9 cellular contexts compared by ENCODE assay signal in genomic region chr15:74786659-74787165, GRCh38. TPM values are rescaled to one million over a fixed set of nuclear protein-coding genes. Genes with fewer than 3 reads are reported as not detected.
DNase-seq lines count a peak whose midpoint lies in the region; ATAC-seq, FAIRE-seq and TF ChIP-seq lines count a peak whose summit lies in the region.
"Had no signal": no experiment of that assay in that cellular context is flagged by ENCODE, and none has a peak within 500 bp of the region (broad histone marks: within the 10 kb centered on the region; RNA-seq: fewer than 3 reads in every experiment).

No MANE protein-coding gene starts in this region.

- H3K9me3 ChIP-seq in BLaER1 (no peaks in the 10 kb centered on the region), K562 (replicated peaks; ENCODE audit: control insufficient read depth, insufficient read depth, low read depth, low read length) (no peaks in the 10 kb centered on the region), muscle layer of duodenum (ENCODE audit: control insufficient read depth in 1 of 2, low read length in 2 of 2) (no peaks in the 10 kb centered on the region)

- CTCF ChIA-PET in K562 (lab: Yijun Ruan, JAX; ENCODE audit: low intra/inter-chr PET ratio) = no interaction called here

- H3K9me1 ChIP-seq in K562 (ENCODE audit: control insufficient read depth, insufficient read depth, low read length) = no peaks in the 10 kb centered on the region

- ATAC-seq in K562 (no peak), GM21825 (IDR thresholded peaks at IDR 0.05; ENCODE audit: unreplicated experiment) (no peak), HG03378 (IDR thresholded peaks at IDR 0.05; ENCODE audit: unreplicated experiment) (no peak)

- BruUV-seq in K562 (replicated peaks; lab: Mats Ljungman, UMichigan) = no TSS peak

- 84% methylated on average over 5 of the region's 6 CpGs for WGBS in K562 (ENCODE audit: insufficient coverage, low coverage, missing lambda C conversion rate)

- no peak for FAIRE-seq in K562 (lab: Jason Lieb, UNC)

- in situ Hi-C loops in K562 (cut with MboI) (no loop called here), GM13976 (cut with MboI; ENCODE audit: low sequenced_read_pairs, unreplicated experiment) (no loop called here)

- intact Hi-C loops in K562 (cut with micrococcal nuclease) = no loop called here

- H3K27ac ChIP-seq in BLaER1 (peak overlapping the region; percentile 100), K562 (ENCODE audit: extremely low read depth, low read depth, low read length) (no peak overlapping the region), muscle layer of duodenum (ENCODE audit: low read length) (peak overlapping the region; percentile 61)

- H3K4me1 ChIP-seq in BLaER1 (peaks cover 89% of the 10 kb centered on the region), K562 (replicated peaks in 1 of 2; ENCODE audit: control insufficient read depth in 2 of 2, insufficient read depth in 2 of 2, low read length in 2 of 2) (peaks cover 42 to 68% of the 10 kb centered on the region in 2 experiments), muscle layer of duodenum (ENCODE audit: control insufficient read depth in 1 of 2, insufficient read depth in 2 of 2, low read length in 2 of 2) (peaks cover 60 to 86% of the 10 kb centered on the region in 2 donors)

- DNase-seq in Jurkat, Clone E6-1 (ENCODE audit: low read depth, low spot score) = no peak
- DNase-seq in K562 (ENCODE audit: extremely low read depth in 1 of 4, low spot score in 3 of 4) (no peak), GM13976 (ENCODE audit: low spot score) (no peak), activated gamma-delta T cell (lab: John Stamatoyannopoulos, UW) (no peak)
- DNase-seq: occipital lobe had no signal

- peaks cover 92% of the 10 kb centered on the region for H3K79me2 ChIP-seq in K562 (ENCODE audit: control insufficient read depth, insufficient read depth, low read length)

- H3K27me3 ChIP-seq in BLaER1 (no peaks in the 10 kb centered on the region), K562 (ENCODE audit: control insufficient read depth in 2 of 2, insufficient read depth in 2 of 2, low read length in 2 of 2) (no peaks in the 10 kb centered on the region), muscle layer of duodenum (ENCODE audit: low read depth, low read length) (no peaks in the 10 kb centered on the region)

- H3K9ac ChIP-seq in BLaER1 (peak overlapping the region; percentile 12; the same call in 1 of the 2 replicates), K562 (ENCODE audit: insufficient read depth in 1 of 2, low read depth in 2 of 2, low read length in 2 of 2) (peak overlapping the region in 1 of 2 experiments; percentile 73; a peak in 2 of 4 replicates)

- TF ChIP-seq RAD21 in K562 (CRISPR knock-in tag; conservative IDR thresholded peaks at IDR 0.05 in 1 of 2, IDR thresholded peaks at IDR 0.05 in 1 of 2) = no peak

- H3K4me2 ChIP-seq in BLaER1 (peak overlapping the region; percentile 99), K562 (ENCODE audit: insufficient read depth, low read length) (peak overlapping the region; percentile 0; the same call in 1 of the 2 replicates)

- H2AFZ ChIP-seq in K562 (ENCODE audit: low read depth, low read length) = no peak overlapping the region

- H3K36me3 ChIP-seq in BLaER1 (peaks cover 2% of the 10 kb centered on the region), K562 (ENCODE audit: control insufficient read depth, insufficient read depth, low read length) (peaks cover 61% of the 10 kb centered on the region; the same call in 2 of the 3 replicates), muscle layer of duodenum (ENCODE audit: control insufficient read depth in 1 of 2, insufficient read depth in 2 of 2, low read length in 2 of 2) (no peaks in the 10 kb centered on the region)

- POLR2A ChIA-PET in K562 (lab: Yijun Ruan, JAX) = interaction anchor here (1.0 to 1.3 kb wide), 3 partner anchors 9 to 130 kb away, joined by 3 to 8 read pairs (median 3); no protein-coding TSS in a partner anchor

- no peak for TF ChIP-seq POLR2A in K562 (conservative IDR thresholded peaks at IDR 0.05)

- peak overlapping the region; percentile 49; the same call in 1 of the 2 replicates for H3K4me3 ChIP-seq in BLaER1
- peak overlapping the region; percentile 46 for H3K4me3 ChIP-seq in Jurkat, Clone E6-1 (ENCODE audit: low read length)
- no peak overlapping the region for H3K4me3 ChIP-seq in K562
- H3K4me3 ChIP-seq in muscle layer of duodenum (ENCODE audit: low read depth in 1 of 2, low read length in 2 of 2) = no peak overlapping the region

- H4K20me1 ChIP-seq in BLaER1 = peaks cover 83% of the 10 kb centered on the region
- H4K20me1 ChIP-seq in K562 (replicated peaks; ENCODE audit: control insufficient read depth, insufficient read depth, low read length) = peaks cover 34% of the 10 kb centered on the region

- TF ChIP-seq EP300 in K562 (IDR thresholded peaks at IDR 0.05; ENCODE audit: low read length) = no peak

- TF ChIP-seq CTCF in K562 (IDR thresholded peaks at IDR 0.05 in 2 of 3, conservative IDR thresholded peaks at IDR 0.05 in 1 of 3; ENCODE audit: insufficient read depth in 2 of 3, low read depth in 1 of 3, low read length in 3 of 3) = no peak
- TF ChIP-seq CTCF in GM13976 (IDR thresholded peaks at IDR 0.05; ENCODE audit: borderline replicate concordance, control extremely low read depth, extremely low read depth, insufficient read depth, missing control alignments) = no peak

RNA-seq across cellular contexts. Expression of gene CSK, which starts 4.8 kb away (rescaled TPM):
- polyA plus RNA-seq in Jurkat, Clone E6-1 (2012; ENCODE audit: insufficient read depth, insufficient read length) = 222 TPM
- total RNA-seq in K562 (2011; cell fraction: chromatin; rRNA removed; ENCODE audit: low replicate concordance) = 52.2 and 176 TPM in 2 replicates
- 117 and 118 TPM in 2 replicates for total RNA-seq in K562 (2011; cell fraction: nucleolus; rRNA removed)
- 62.6 and 63.9 TPM in 2 replicates for total RNA-seq in K562 (2011; cell fraction: nucleoplasm; rRNA removed)
- 22.7 and 25.4 TPM in 2 replicates for total RNA-seq in K562 (2014; rRNA removed)
- 9.2 and 13.8 TPM in 2 replicates for total RNA-seq in K562 (2014; rRNA removed; fragmentation: Illumina TruSeq; extraction: Trizol)
- 22.5 and 24.8 TPM in 2 replicates for total RNA-seq in K562 (2015; rRNA removed; fragmentation: Illumina TruSeq; extraction: Trizol)
- total RNA-seq in K562 (2021) = 108 and 112 TPM in 2 replicates
- polyA plus RNA-seq in K562 (2011; rRNA removed) = 17.2 and 21.5 TPM in 2 replicates
- 16.6 and 23.4 TPM in 2 replicates for polyA plus RNA-seq in K562 (2011; cell fraction: cytosol; rRNA removed)
- polyA plus RNA-seq in K562 (2011; cell fraction: nucleus; rRNA removed) = 82.8 and 107 TPM in 2 replicates
- 62.3 and 74.3 TPM in 2 replicates for polyA plus RNA-seq in K562 (2012)
- 63.0 and 74.3 TPM in 2 replicates for polyA plus RNA-seq in K562 (2014; fragmentation: Illumina TruSeq; extraction: Trizol)
- 1 to 10 TPM; 1.5 to 2.4 TPM for polyA plus RNA-seq in K562 (2014; fragmentation: Nextera tagmentation; extraction: Ambion mirVana)
- polyA plus RNA-seq in K562 (2014; rRNA removed) = 32.6 and 41.5 TPM in 2 replicates
- 13.5 and 19.1 TPM in 2 replicates for polyA minus RNA-seq in K562 (2011; rRNA and poly(A)+ RNA removed)
- polyA minus RNA-seq in K562 (2011; cell fraction: cytosol; rRNA and poly(A)+ RNA removed) = 39.6 and 42.3 TPM in 2 replicates
- polyA minus RNA-seq in K562 (2011; cell fraction: nucleus; rRNA and poly(A)+ RNA removed) = 24.8 and 30.3 TPM in 2 replicates

RNA-seq across cellular contexts. Expression of gene LMAN1L, which starts 25.9 kb away (rescaled TPM):
- not detected for polyA plus RNA-seq in Jurkat, Clone E6-1 (2012; ENCODE audit: insufficient read depth, insufficient read length)
- not detected in 2 replicates for total RNA-seq in K562 (2011; cell fraction: chromatin; rRNA removed; ENCODE audit: low replicate concordance)
- total RNA-seq in K562 (2011; cell fraction: nucleolus; rRNA removed) = 0.17 TPM in 1 of 2 replicates, not detected in the other
- not detected in 2 replicates for total RNA-seq in K562 (2011; cell fraction: nucleoplasm; rRNA removed)
- not detected in 2 replicates for total RNA-seq in K562 (2014; rRNA removed)
- total RNA-seq in K562 (2014; rRNA removed; fragmentation: Illumina TruSeq; extraction: Trizol) = not detected in 2 replicates
- not detected in 2 replicates for total RNA-seq in K562 (2015; rRNA removed; fragmentation: Illumina TruSeq; extraction: Trizol)
- not detected in 2 replicates for total RNA-seq in K562 (2021)
- not detected in 2 replicates for polyA plus RNA-seq in K562 (2011; rRNA removed)
- polyA plus RNA-seq in K562 (2011; cell fraction: cytosol; rRNA removed) = not detected in 2 replicates
- polyA plus RNA-seq in K562 (2011; cell fraction: nucleus; rRNA removed) = not detected in 2 replicates
- polyA plus RNA-seq in K562 (2012) = not detected in 2 replicates
- not detected in 2 replicates for polyA plus RNA-seq in K562 (2014; fragmentation: Illumina TruSeq; extraction: Trizol)
- not detected for polyA plus RNA-seq in K562 (2014; fragmentation: Nextera tagmentation; extraction: Ambion mirVana)
- not detected in 2 replicates for polyA plus RNA-seq in K562 (2014; rRNA removed)
- not detected in 2 replicates for polyA minus RNA-seq in K562 (2011; rRNA and poly(A)+ RNA removed)
- not detected in 2 replicates for polyA minus RNA-seq in K562 (2011; cell fraction: cytosol; rRNA and poly(A)+ RNA removed)
- not detected in 2 replicates for polyA minus RNA-seq in K562 (2011; cell fraction: nucleus; rRNA and poly(A)+ RNA removed)
- total RNA-seq: occipital lobe had no signal

RNA-seq across cellular contexts. Expression of gene CYP1A2, which starts 38.1 kb away (rescaled TPM):
- not detected for polyA plus RNA-seq in Jurkat, Clone E6-1 (2012; ENCODE audit: insufficient read depth, insufficient read length)
- total RNA-seq in K562 (2011; cell fraction: chromatin; rRNA removed; ENCODE audit: low replicate concordance) = not detected in 2 replicates
- not detected in 2 replicates for total RNA-seq in K562 (2011; cell fraction: nucleolus; rRNA removed)
- not detected in 2 replicates for total RNA-seq in K562 (2011; cell fraction: nucleoplasm; rRNA removed)
- not detected in 2 replicates for total RNA-seq in K562 (2014; rRNA removed)
- total RNA-seq in K562 (2014; rRNA removed; fragmentation: Illumina TruSeq; extraction: Trizol) = not detected in 2 replicates
- not detected in 2 replicates for total RNA-seq in K562 (2015; rRNA removed; fragmentation: Illumina TruSeq; extraction: Trizol)
- total RNA-seq in K562 (2021) = not detected in 2 replicates
- not detected in 2 replicates for polyA plus RNA-seq in K562 (2011; rRNA removed)
- not detected in 2 replicates for polyA plus RNA-seq in K562 (2011; cell fraction: cytosol; rRNA removed)
- not detected in 2 replicates for polyA plus RNA-seq in K562 (2011; cell fraction: nucleus; rRNA removed)
- not detected in 2 replicates for polyA plus RNA-seq in K562 (2012)
- polyA plus RNA-seq in K562 (2014; fragmentation: Illumina TruSeq; extraction: Trizol) = not detected in 2 replicates
- polyA plus RNA-seq in K562 (2014; fragmentation: Nextera tagmentation; extraction: Ambion mirVana) = not detected
- not detected in 2 replicates for polyA plus RNA-seq in K562 (2014; rRNA removed)
- not detected in 2 replicates for polyA minus RNA-seq in K562 (2011; rRNA and poly(A)+ RNA removed)
- polyA minus RNA-seq in K562 (2011; cell fraction: cytosol; rRNA and poly(A)+ RNA removed) = not detected in 2 replicates
- not detected in 2 replicates for polyA minus RNA-seq in K562 (2011; cell fraction: nucleus; rRNA and poly(A)+ RNA removed)
- total RNA-seq: occipital lobe had no signal

RNA-seq across cellular contexts. Expression of gene CPLX3, which starts 39.7 kb away (rescaled TPM):
- polyA plus RNA-seq in Jurkat, Clone E6-1 (2012; ENCODE audit: insufficient read depth, insufficient read length) = not detected
- total RNA-seq in K562 (2011; cell fraction: chromatin; rRNA removed; ENCODE audit: low replicate concordance) = not detected in 2 replicates
- total RNA-seq in K562 (2011; cell fraction: nucleolus; rRNA removed) = not detected in 2 replicates
- total RNA-seq in K562 (2011; cell fraction: nucleoplasm; rRNA removed) = not detected in 2 replicates
- total RNA-seq in K562 (2014; rRNA removed) (not detected in 2 replicates), K562 (2014; rRNA removed; fragmentation: Illumina TruSeq; extraction: Trizol) (not detected in 2 replicates), K562 (2015; rRNA removed; fragmentation: Illumina TruSeq; extraction: Trizol) (not detected in 2 replicates), K562 (2021) (not detected in 2 replicates)
- polyA plus RNA-seq in K562 (2011; rRNA removed) (not detected in 2 replicates), K562 (2014; fragmentation: Illumina TruSeq; extraction: Trizol) (not detected in 2 replicates), K562 (2014; fragmentation: Nextera tagmentation; extraction: Ambion mirVana) (not detected), K562 (2014; rRNA removed) (not detected in 2 replicates)
- 0.04 TPM in 1 of 2 replicates, not detected in the other for polyA plus RNA-seq in K562 (2011; cell fraction: cytosol; rRNA removed)
- polyA plus RNA-seq in K562 (2011; cell fraction: nucleus; rRNA removed) = 0.04 TPM in 1 of 2 replicates, not detected in the other
- not detected in 2 replicates for polyA plus RNA-seq in K562 (2012)
- polyA minus RNA-seq in K562 (2011; rRNA and poly(A)+ RNA removed) = not detected in 2 replicates
- polyA minus RNA-seq in K562 (2011; cell fraction: cytosol; rRNA and poly(A)+ RNA removed) = not detected in 2 replicates
- not detected in 2 replicates for polyA minus RNA-seq in K562 (2011; cell fraction: nucleus; rRNA and poly(A)+ RNA removed)

RNA-seq across cellular contexts. Expression of gene ULK3, which starts 56.2 kb away (rescaled TPM):
- 91.9 TPM for polyA plus RNA-seq in Jurkat, Clone E6-1 (2012; ENCODE audit: insufficient read depth, insufficient read length)
- total RNA-seq in K562 (2011; cell fraction: chromatin; rRNA removed; ENCODE audit: low replicate concordance) = 107 and 242 TPM in 2 replicates
- total RNA-seq in K562 (2011; cell fraction: nucleolus; rRNA removed) = 124 and 125 TPM in 2 replicates
- 82.4 and 89.4 TPM in 2 replicates for total RNA-seq in K562 (2011; cell fraction: nucleoplasm; rRNA removed)
- total RNA-seq in K562 (2014; rRNA removed) = 34.9 and 35.9 TPM in 2 replicates
- 18.2 and 19.3 TPM in 2 replicates for total RNA-seq in K562 (2014; rRNA removed; fragmentation: Illumina TruSeq; extraction: Trizol)
- total RNA-seq in K562 (2015; rRNA removed; fragmentation: Illumina TruSeq; extraction: Trizol) = 24.9 and 25.5 TPM in 2 replicates
- 36.9 and 38.3 TPM in 2 replicates for total RNA-seq in K562 (2021)
- polyA plus RNA-seq in K562 (2011; rRNA removed) = 61.5 and 68.0 TPM in 2 replicates
- polyA plus RNA-seq in K562 (2011; cell fraction: cytosol; rRNA removed) = 45.9 and 75.1 TPM in 2 replicates
- polyA plus RNA-seq in K562 (2011; cell fraction: nucleus; rRNA removed) = 426 and 551 TPM in 2 replicates
- 42.4 and 44.3 TPM in 2 replicates for polyA plus RNA-seq in K562 (2012)
- 43.2 and 49.7 TPM in 2 replicates for polyA plus RNA-seq in K562 (2014; fragmentation: Illumina TruSeq; extraction: Trizol)
- under 1 TPM; 0.68 to 0.88 TPM for polyA plus RNA-seq in K562 (2014; fragmentation: Nextera tagmentation; extraction: Ambion mirVana)
- polyA plus RNA-seq in K562 (2014; rRNA removed) = 60.9 and 62.5 TPM in 2 replicates
- polyA minus RNA-seq in K562 (2011; rRNA and poly(A)+ RNA removed) = 23.1 and 27.7 TPM in 2 replicates
- polyA minus RNA-seq in K562 (2011; cell fraction: cytosol; rRNA and poly(A)+ RNA removed) = 13.6 and 16.5 TPM in 2 replicates
- 38.5 and 48.7 TPM in 2 replicates for polyA minus RNA-seq in K562 (2011; cell fraction: nucleus; rRNA and poly(A)+ RNA removed)

Comparison
In these comparisons a context has a peak if more than half of its experiments do, and no peak if none do; other contexts are left out.
1. H3K4me3 ChIP-seq: peak in BLaER1 (single experiment) and Jurkat, Clone E6-1 (single experiment); none in K562 (single experiment) and muscle layer of duodenum (0 of 2).